In the genomic region with DNA sequence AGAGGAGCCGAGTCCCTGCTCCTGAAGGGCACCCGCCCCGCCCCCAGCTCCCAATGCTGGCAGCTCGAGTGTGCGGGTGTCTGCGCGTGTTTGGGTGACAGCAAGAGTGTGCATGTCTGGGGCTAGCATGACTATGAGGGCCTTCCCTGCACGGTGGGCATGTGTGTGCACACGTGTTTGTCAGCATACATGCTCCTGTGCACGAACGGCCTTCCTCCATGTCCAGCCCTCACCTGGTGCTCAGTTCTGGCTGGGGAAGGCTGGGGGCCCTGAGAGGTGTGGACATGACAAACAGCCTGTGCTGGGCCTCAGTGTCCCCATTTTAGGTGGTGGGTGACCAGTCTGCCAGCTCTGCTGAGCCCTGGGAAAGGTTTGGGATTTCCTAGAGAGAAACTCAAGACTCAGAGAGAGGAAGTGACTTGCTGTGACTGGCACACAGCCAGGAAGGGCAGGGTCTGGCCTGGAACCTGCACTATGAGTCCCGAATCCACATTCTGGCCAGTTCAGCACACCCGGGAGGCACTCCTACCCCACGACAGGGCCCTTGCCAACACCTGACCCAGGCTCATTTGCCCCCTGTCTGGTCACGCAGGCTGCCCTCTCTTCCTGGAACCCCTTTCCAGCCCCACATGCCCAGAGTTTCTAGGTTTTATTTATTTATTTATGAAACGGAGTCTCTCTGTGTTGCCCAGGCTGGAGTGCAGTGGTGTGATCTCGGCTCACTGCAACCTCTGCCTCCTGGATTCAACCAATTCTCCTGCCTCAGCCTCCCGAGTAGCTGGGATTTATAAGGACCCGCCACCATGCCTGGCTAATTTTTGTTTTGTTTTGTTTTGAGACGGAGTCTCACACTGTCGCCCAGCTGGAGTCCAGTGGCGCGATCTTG, we compare ENCODE assay signal across 8 cellular contexts. TPM values are rescaled to one million over a fixed set of nuclear protein-coding genes. Genes with fewer than 3 reads are reported as not detected.
DNase-seq lines count a peak whose midpoint lies in the region; ATAC-seq, FAIRE-seq and TF ChIP-seq lines count a peak whose summit lies in the region.

No MANE protein-coding gene starts in this region.

- no peak overlapping the region for H2AFZ ChIP-seq in H1 (ENCODE audit: low read length)

- no peak overlapping the region for H4K5ac ChIP-seq in H1 (ENCODE audit: insufficient read length, low read depth, low read length)

- H3K79me1 ChIP-seq in H1 (ENCODE audit: low read depth, low read length): no peaks in the 10 kb centered on the region

- POLR2A ChIA-PET in MCF 10A (lab: Yijun Ruan, JAX): no interaction called here
- POLR2A ChIA-PET in H1 (lab: Charles Lee; ENCODE audit: partially characterized antibody): interaction anchor here (0.6 to 1.8 kb wide), 2 partner anchors 10 to 13 kb away, joined by 3 to 5 read pairs; no protein-coding TSS in a partner anchor

- no peak overlapping the region; a peak in 1 of 4 replicates for H3K4me2 ChIP-seq in H1 (ENCODE audit: insufficient read depth in 1 of 2, low read depth in 2 of 2, low read length in 2 of 2)

- no peaks in the 10 kb centered on the region for H3K79me2 ChIP-seq in H1 (ENCODE audit: control insufficient read depth in 1 of 2, insufficient read depth in 2 of 2, low read length in 2 of 2)

- no peak overlapping the region for H4K8ac ChIP-seq in H1 (ENCODE audit: extremely low read depth, insufficient read depth, low read length)

- H2BK15ac ChIP-seq in H1 (ENCODE audit: low read length): 0 out of 2 replicates have a peak overlapping the region, but pooled peaks have one; percentile 48

- H3K4ac ChIP-seq in H1 (replicated peaks; ENCODE audit: insufficient read length, low read depth, low read length): no peak overlapping the region

- H3K9me3 ChIP-seq in breast epithelium (no peaks in the 10 kb centered on the region), H1 (ENCODE audit: insufficient read depth in 2 of 2, low read depth in 1 of 2, low read length in 1 of 2) (no peaks in the 10 kb centered on the region), gastroesophageal sphincter (no peaks in the 10 kb centered on the region)

- no peak overlapping the region for H3K4me3 Mint-ChIP-seq in MCF 10A (ENCODE audit: unreplicated experiment)

- no peak overlapping the region for H3K14ac ChIP-seq in H1 (ENCODE audit: insufficient read length)

- no peak for ATAC-seq in gastroesophageal sphincter
- ATAC-seq in GM19463 (IDR thresholded peaks at IDR 0.05; ENCODE audit: unreplicated experiment): no peak
- ATAC-seq in HG02642 (IDR thresholded peaks at IDR 0.05; ENCODE audit: poor library complexity, unreplicated experiment): no peak

- WGBS in H1 (ENCODE audit: extremely low coverage in 1 of 2, insufficient coverage in 1 of 2, insufficient read length in 1 of 2, insufficient replicate concordance in 2 of 2, low coverage in 1 of 2, low lambda C conversion rate in 2 of 2, missing lambda C conversion rate in 1 of 2), 2 experiments: 85% methylated on average over 22 of the region's 23 CpGs; no CpG with 5 or more reads in 1 of the 2 experiments
- WGBS in gastroesophageal sphincter (ENCODE audit: low coverage in 1 of 2), 2 donors: 59 to 72% methylated on average over 4 to 11 of the region's 23 CpGs

- no peak overlapping the region for H3K18ac ChIP-seq in H1 (ENCODE audit: extremely low read depth, low read length)

- DNase-seq in MCF 10A (ENCODE audit: unreplicated experiment) (peak; percentile 77), breast epithelium (ENCODE audit: low spot score in 2 of 2) (no peak), NCI-H460 (ENCODE audit: extremely low read depth, low read depth) (peak; percentile 16), H1 (ENCODE audit: low read depth in 1 of 2, low spot score in 2 of 2) (no peak), skeletal muscle cell (ENCODE audit: low read depth) (peak; percentile 7)

- FAIRE-seq in H1 (lab: Jason Lieb, UNC): no peak

- no peak overlapping the region for H3K56ac ChIP-seq in H1 (replicated peaks; ENCODE audit: insufficient read length, low read depth, low read length)

- no peak overlapping the region for H2AK5ac ChIP-seq in H1 (ENCODE audit: low read depth, low read length)

- no TSS peak for BruUV-seq in MCF 10A (replicated peaks; lab: Mats Ljungman, UMichigan)

- H3K36me3 Mint-ChIP-seq in MCF 10A (ENCODE audit: insufficient read depth, unreplicated experiment): no peaks in the 10 kb centered on the region

- H3K27ac ChIP-seq in breast epithelium (no peak overlapping the region), H1 (ENCODE audit: low read depth, low read length) (no peak overlapping the region), gastroesophageal sphincter (no peak overlapping the region)

- H4K91ac ChIP-seq in H1 (replicated peaks; ENCODE audit: insufficient read length, low read length): no peak overlapping the region

- peaks cover 12% of the 10 kb centered on the region; the same call in 1 of the 2 replicates for H3K23me2 ChIP-seq in H1 (ENCODE audit: low read depth, low read length)

- TF ChIP-seq EP300 in H1 (IDR thresholded peaks at IDR 0.05; ENCODE audit: borderline replicate concordance in 1 of 2, low read depth in 2 of 2, low read length in 2 of 2): no peak
- no peak for TF ChIP-seq EP300 in gastroesophageal sphincter (IDR thresholded peaks at IDR 0.05)

- H2BK12ac ChIP-seq in H1 (ENCODE audit: low read depth, low read length): peak overlapping the region; percentile 55; the same call in 1 of the 2 replicates

- H3K4me1 ChIP-seq in breast epithelium: peaks cover 0 to 9% of the 10 kb centered on the region in 2 donors
- H3K4me1 ChIP-seq in H1 (replicated peaks in 1 of 4; ENCODE audit: control insufficient read depth in 3 of 4, insufficient read depth in 4 of 4, low read length in 3 of 4): peaks cover 0 to 20% (median 13%) of the 10 kb centered on the region in 4 experiments; a peak in 6 of 7 replicates
- peaks cover 0 to 45% (median 21%) of the 10 kb centered on the region in 3 donors for H3K4me1 ChIP-seq in gastroesophageal sphincter

- no peak overlapping the region for H3K9ac ChIP-seq in H1 (replicated peaks in 1 of 4; ENCODE audit: extremely low read depth in 1 of 4, low read depth in 3 of 4, low read length in 3 of 4)

- peaks cover 27% of the 10 kb centered on the region for H3K27me3 Mint-ChIP-seq in MCF 10A (ENCODE audit: insufficient read depth, unreplicated experiment)

- H2BK120ac ChIP-seq in H1 (replicated peaks; ENCODE audit: low read depth, low read length): no peak overlapping the region

- no peaks in the 10 kb centered on the region for H3K4me1 Mint-ChIP-seq in MCF 10A (ENCODE audit: insufficient read depth, unreplicated experiment)

- H3K23ac ChIP-seq in H1 (ENCODE audit: insufficient read length): no peak overlapping the region

- intact Hi-C loops in MCF 10A (cut with micrococcal nuclease) (no loop called here), breast epithelium (cut with DNase I; ENCODE audit: low total_unique reads) (no loop called here)

- no peak overlapping the region for H3K27ac Mint-ChIP-seq in MCF 10A (ENCODE audit: low read depth, unreplicated experiment)

- no peak for TF ChIP-seq POLR2A in breast epithelium (IDR thresholded peaks at IDR 0.05)
- TF ChIP-seq POLR2A in H1 (IDR thresholded peaks at IDR 0.05; ENCODE audit: control extremely low read depth in 1 of 2, low read depth in 2 of 2, low read length in 2 of 2): no peak
- no peak for TF ChIP-seq POLR2A in gastroesophageal sphincter (IDR thresholded peaks at IDR 0.05)

- H3K27me3 ChIP-seq in breast epithelium (peaks cover 18 to 42% of the 10 kb centered on the region in 2 donors), H1 (replicated peaks in 1 of 4; ENCODE audit: control insufficient read depth in 3 of 4, extremely low read depth in 1 of 4, insufficient read depth in 3 of 4, low read length in 3 of 4) (peaks cover 44 to 87% (median 76%) of the 10 kb centered on the region in 4 experiments), gastroesophageal sphincter (peaks cover 74% of the 10 kb centered on the region)

- CTCF ChIA-PET in MCF 10A (lab: Yijun Ruan, JAX): interaction anchor here (0.6 kb wide), 2 partner anchors 32 to 519 kb away, joined by 3 to 5 read pairs; no protein-coding TSS in a partner anchor
- CTCF ChIA-PET in H1 (lab: Charles Lee; ENCODE audit: partially characterized antibody): interaction anchor here (0.6 to 2.9 kb wide), 4 partner anchors 10 to 23 kb away, joined by 3 to 10 read pairs (median 4); no protein-coding TSS in a partner anchor

- no peak overlapping the region for H2BK5ac ChIP-seq in H1 (ENCODE audit: low read depth, low read length)

- TF ChIP-seq RAD21 in H1 (IDR thresholded peaks at IDR 0.05 in 1 of 2, conservative IDR thresholded peaks at IDR 0.05 in 1 of 2; ENCODE audit: low read depth in 2 of 2, low read length in 2 of 2): no peak

- H2BK20ac ChIP-seq in H1 (ENCODE audit: low read length): no peak overlapping the region

- TF ChIP-seq CTCF in MCF 10A (IDR thresholded peaks at IDR 0.05; ENCODE audit: unreplicated experiment): no peak
- TF ChIP-seq CTCF in breast epithelium (IDR thresholded peaks at IDR 0.05): no peak
- TF ChIP-seq CTCF in H1 (IDR thresholded peaks at IDR 0.05; ENCODE audit: control extremely low read depth in 1 of 3, insufficient read depth in 1 of 3, low read depth in 1 of 3, low read length in 3 of 3): no peak
- TF ChIP-seq CTCF in gastroesophageal sphincter (IDR thresholded peaks at IDR 0.05): no peak

- no peaks in the 10 kb centered on the region for H3K36me3 ChIP-seq in breast epithelium
- peaks cover 0 to 5% (median 0%) of the 10 kb centered on the region in 4 experiments; a peak in 1 of 8 replicates for H3K36me3 ChIP-seq in H1 (ENCODE audit: control insufficient read depth in 2 of 4, insufficient read depth in 4 of 4, low read length in 3 of 4)
- H3K36me3 ChIP-seq in gastroesophageal sphincter: no peaks in the 10 kb centered on the region

- H3K4me3 ChIP-seq in breast epithelium (no peak overlapping the region), H1 (ENCODE audit: extremely low read depth in 1 of 4, insufficient read depth in 2 of 4, low read depth in 3 of 4, low read length in 4 of 4) (no peak overlapping the region), skeletal muscle cell (ENCODE audit: low read depth, low read length) (no peak overlapping the region), gastroesophageal sphincter (no peak overlapping the region)

- H3K9me3 Mint-ChIP-seq in MCF 10A (ENCODE audit: unreplicated experiment): no peaks in the 10 kb centered on the region

- H4K20me1 ChIP-seq in H1 (replicated peaks in 1 of 2; ENCODE audit: control insufficient read depth in 1 of 2, insufficient read depth in 2 of 2, low read length in 2 of 2): peaks cover 0 to 16% of the 10 kb centered on the region in 2 experiments

RNA-seq across cellular contexts. Expression of gene SHISA8, which starts 3.3 kb away (rescaled TPM):
- total RNA-seq in MCF 10A (2022): not detected in 2 replicates
- total RNA-seq in breast epithelium: not detected
- not detected in 2 replicates for total RNA-seq in NCI-H460 (2014; rRNA removed; shearing (Covaris generic))
- polyA plus RNA-seq in NCI-H460 (2014; cell fraction: nucleus; rRNA removed): 1.1 and 3.1 TPM in 2 replicates
- total RNA-seq in H1 (2021; fragmentation: NEBNext Ultra II Directional; extraction: Animal tissue kit (Norgen Biotek cat#: 25700)): 0.89 and 0.90 TPM in 2 replicates
- polyA plus RNA-seq in H1 (2011; rRNA removed): 0.14 and 0.35 TPM in 2 replicates
- 0.39 TPM for polyA plus RNA-seq in H1 (2011; cell fraction: cytosol; rRNA removed)
- 2.4 TPM for polyA plus RNA-seq in H1 (2011; cell fraction: nucleus; rRNA removed)
- 0.39 to 0.50 TPM in 2 of 4 replicates, not detected in the others for polyA plus RNA-seq in H1 (2012, experiment 1 of 2)
- polyA plus RNA-seq in H1 (2012, experiment 2 of 2): not detected
- polyA plus RNA-seq in H1 (2013, experiment 1 of 2): 0.73 TPM
- 0.59 TPM for polyA plus RNA-seq in H1 (2013, experiment 2 of 2)
- not detected in 2 replicates for polyA minus RNA-seq in H1 (2011; rRNA and poly(A)+ RNA removed)
- not detected for polyA minus RNA-seq in H1 (2011; cell fraction: cytosol; rRNA and poly(A)+ RNA removed)
- polyA minus RNA-seq in H1 (2011; cell fraction: nucleus; rRNA and poly(A)+ RNA removed): 0.70 TPM
- not detected for total RNA-seq in gastroesophageal sphincter

RNA-seq across cellular contexts. Expression of gene TNFRSF13C, which starts 8.5 kb away (rescaled TPM):
- total RNA-seq in MCF 10A (2022) (0.12 TPM in 2 replicates), breast epithelium (under 1 TPM; under 0.01 to 0.33 (median 0.15) TPM), gastroesophageal sphincter (under 1 TPM in 2 of 4 donors, not detected in 2; 0.12 to 0.16 TPM)
- total RNA-seq in NCI-H460 (2014; rRNA removed; shearing (Covaris generic)): 0.20 and 0.27 TPM in 2 replicates
- 3.3 and 4.2 TPM in 2 replicates for polyA plus RNA-seq in NCI-H460 (2014; cell fraction: nucleus; rRNA removed)
- total RNA-seq in H1 (2021; fragmentation: NEBNext Ultra II Directional; extraction: Animal tissue kit (Norgen Biotek cat#: 25700)): 1.8 and 2.0 TPM in 2 replicates
- polyA plus RNA-seq in H1 (2011; rRNA removed): 1.4 TPM in 2 replicates
- 1.00 TPM for polyA plus RNA-seq in H1 (2011; cell fraction: cytosol; rRNA removed)
- 4.9 TPM for polyA plus RNA-seq in H1 (2011; cell fraction: nucleus; rRNA removed)
- 1.0 to 1.8 TPM (median 1.3 TPM) in 4 replicates for polyA plus RNA-seq in H1 (2012, experiment 1 of 2)
- 0.73 TPM for polyA plus RNA-seq in H1 (2012, experiment 2 of 2)
- polyA plus RNA-seq in H1 (2013, experiment 1 of 2): 1.6 TPM
- polyA plus RNA-seq in H1 (2013, experiment 2 of 2): 1.6 TPM
- polyA minus RNA-seq in H1 (2011; rRNA and poly(A)+ RNA removed): 0.83 and 1.5 TPM in 2 replicates
- 1.2 TPM for polyA minus RNA-seq in H1 (2011; cell fraction: cytosol; rRNA and poly(A)+ RNA removed)
- 1.6 TPM for polyA minus RNA-seq in H1 (2011; cell fraction: nucleus; rRNA and poly(A)+ RNA removed)

RNA-seq across cellular contexts. Expression of gene CENPM, which starts 28.8 kb away (rescaled TPM):
- total RNA-seq in MCF 10A (2022): 9.1 and 21.1 TPM in 2 replicates
- 1 to 10 TPM; 1.5 to 2.9 (median 1.9) TPM for total RNA-seq in breast epithelium
- total RNA-seq in NCI-H460 (2014; rRNA removed; shearing (Covaris generic)): 20.7 and 22.9 TPM in 2 replicates
- 32.9 and 88.5 TPM in 2 replicates for polyA plus RNA-seq in NCI-H460 (2014; cell fraction: nucleus; rRNA removed)
- 30.0 and 32.0 TPM in 2 replicates for total RNA-seq in H1 (2021; fragmentation: NEBNext Ultra II Directional; extraction: Animal tissue kit (Norgen Biotek cat#: 25700))
- 80.4 and 94.6 TPM in 2 replicates for polyA plus RNA-seq in H1 (2011; rRNA removed)
- 68.6 TPM for polyA plus RNA-seq in H1 (2011; cell fraction: cytosol; rRNA removed)
- 146 TPM for polyA plus RNA-seq in H1 (2011; cell fraction: nucleus; rRNA removed)
- polyA plus RNA-seq in H1 (2012, experiment 1 of 2): 22.9 to 58.2 TPM (median 53.9 TPM) in 4 replicates
- 81.1 TPM for polyA plus RNA-seq in H1 (2012, experiment 2 of 2)
- 54.0 TPM for polyA plus RNA-seq in H1 (2013, experiment 1 of 2)
- polyA plus RNA-seq in H1 (2013, experiment 2 of 2): 50.9 TPM
- 43.8 and 44.6 TPM in 2 replicates for polyA minus RNA-seq in H1 (2011; rRNA and poly(A)+ RNA removed)
- 29.3 TPM for polyA minus RNA-seq in H1 (2011; cell fraction: cytosol; rRNA and poly(A)+ RNA removed)
- polyA minus RNA-seq in H1 (2011; cell fraction: nucleus; rRNA and poly(A)+ RNA removed): 48.6 TPM
- total RNA-seq in gastroesophageal sphincter: 1 to 10 TPM in 2 of 4 donors, not detected in 2; 1.9 to 3.4 TPM

RNA-seq across cellular contexts. Expression of gene SEPTIN3, which starts 51.1 kb away (rescaled TPM):
- total RNA-seq in MCF 10A (2022) (0.21 and 0.29 TPM in 2 replicates), breast epithelium (1 to 10 TPM in 2 of 3 donors, under 1 TPM in 1; 0.16 to 2.2 (median 1.6) TPM), gastroesophageal sphincter (1 to 10 TPM in 1 of 4 donors, under 1 TPM in 2, not detected in 1; 0.13 to 1.2 (median 0.93) TPM)
- 0.35 and 0.45 TPM in 2 replicates for total RNA-seq in NCI-H460 (2014; rRNA removed; shearing (Covaris generic))
- polyA plus RNA-seq in NCI-H460 (2014; cell fraction: nucleus; rRNA removed): 0.04 and 0.39 TPM in 2 replicates
- 38.9 and 39.1 TPM in 2 replicates for total RNA-seq in H1 (2021; fragmentation: NEBNext Ultra II Directional; extraction: Animal tissue kit (Norgen Biotek cat#: 25700))
- 39.7 and 52.9 TPM in 2 replicates for polyA plus RNA-seq in H1 (2011; rRNA removed)
- 49.5 TPM for polyA plus RNA-seq in H1 (2011; cell fraction: cytosol; rRNA removed)
- 42.1 TPM for polyA plus RNA-seq in H1 (2011; cell fraction: nucleus; rRNA removed)
- polyA plus RNA-seq in H1 (2012, experiment 1 of 2): 45.3 to 51.2 TPM (median 49.0 TPM) in 4 replicates
- polyA plus RNA-seq in H1 (2012, experiment 2 of 2): 25.0 TPM
- 20.4 TPM for polyA plus RNA-seq in H1 (2013, experiment 1 of 2)
- 21.2 TPM for polyA plus RNA-seq in H1 (2013, experiment 2 of 2)
- 66.0 and 66.2 TPM in 2 replicates for polyA minus RNA-seq in H1 (2011; rRNA and poly(A)+ RNA removed)
- 28.8 TPM for polyA minus RNA-seq in H1 (2011; cell fraction: cytosol; rRNA and poly(A)+ RNA removed)
- 22.9 TPM for polyA minus RNA-seq in H1 (2011; cell fraction: nucleus; rRNA and poly(A)+ RNA removed)

Comparison
In these comparisons a context has a peak if more than half of its experiments do, and no peak if none do; other contexts are left out.
1. DNase-seq: peak in MCF 10A (single experiment), NCI-H460 (single experiment) and skeletal muscle cell (single experiment); none in breast epithelium (0 of 2) and H1 (0 of 2).